ENCODE assay signal across 11 cellular contexts in the genomic region with DNA sequence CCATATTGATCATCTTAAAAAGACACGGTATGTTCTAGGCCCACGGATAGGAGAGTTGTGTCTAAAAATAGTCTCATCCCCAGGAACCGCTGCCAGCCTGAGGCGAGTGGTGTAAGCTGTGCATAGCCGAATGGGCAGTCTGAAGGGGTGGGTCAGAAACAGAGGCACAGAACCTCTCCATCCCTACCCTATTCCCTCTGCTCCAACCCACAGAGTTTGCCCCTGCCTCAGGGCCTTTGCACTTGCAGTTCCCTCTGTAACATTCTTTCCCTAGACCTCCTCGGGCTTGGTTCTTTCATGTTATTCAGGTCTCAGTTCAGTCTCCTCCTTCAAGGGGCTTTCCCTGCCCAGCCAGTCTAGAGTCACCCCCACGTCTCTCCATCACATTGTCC. TPM values are rescaled to one million over a fixed set of nuclear protein-coding genes. Genes with fewer than 3 reads are reported as not detected.
"Had no signal": no experiment of that assay in that cellular context is flagged by ENCODE, and none has a peak within 500 bp of the region (broad histone marks: within the 10 kb centered on the region; RNA-seq: fewer than 3 reads in every experiment).

No MANE protein-coding gene starts in this region.

- H3K27ac Mint-ChIP-seq: activated naive CD4-positive, alpha-beta T cell treated with anti-CD3 and anti-CD28 coated beads, Interleukin-2, amount 10 ng/mL, durations not matched to agents 7 days and 5 days; activated T-helper 1 cell treated with anti-CD3 and anti-CD28 coated beads, Interleukin-12 subunit alpha, Interleukin-12 subunit beta, Interleukin-2, Interleukin-4 antibody, amounts not matched to agents 30 ng/mL and 10 ng/mL and 1 ng/mL, durations not matched to agents 14 hours and 24 hours and 36 hours; natural killer cell had no signal

- ATAC-seq: gastroesophageal sphincter, natural killer cell had no signal

- H3K9me3 Mint-ChIP-seq: activated naive CD4-positive, alpha-beta T cell treated with anti-CD3 and anti-CD28 coated beads, Interleukin-2, amount 10 ng/mL, durations not matched to agents 7 days and 5 days; activated T-helper 1 cell treated with anti-CD3 and anti-CD28 coated beads, Interleukin-12 subunit alpha, Interleukin-12 subunit beta, Interleukin-2, Interleukin-4 antibody, amounts not matched to agents 30 ng/mL and 10 ng/mL and 1 ng/mL, durations not matched to agents 14 hours and 24 hours and 36 hours; natural killer cell had no signal

- DNase-seq: activated CD4-positive, alpha-beta T cell treated with anti-CD3 and anti-CD28 coated beads, Interleukin-2, amount 50 U/mL, for 4 hours; central memory CD4-positive, alpha-beta T cell; effector memory CD4-positive, alpha-beta T cell; hippocampal formation; mammary epithelial cell; natural killer cell; stimulated activated CD4-positive, alpha-beta T cell treated with anti-CD3 and anti-CD28 coated beads, Interleukin-4, amount 100 ng/mL, for 4 hours; T-helper 9 cell had no signal

- H3K36me3 Mint-ChIP-seq: activated naive CD4-positive, alpha-beta T cell treated with anti-CD3 and anti-CD28 coated beads, Interleukin-2, amount 10 ng/mL, durations not matched to agents 7 days and 5 days; natural killer cell had no signal

- H3K4me3 Mint-ChIP-seq: activated naive CD4-positive, alpha-beta T cell treated with anti-CD3 and anti-CD28 coated beads, Interleukin-2, amount 10 ng/mL, durations not matched to agents 7 days and 5 days; activated T-helper 1 cell treated with anti-CD3 and anti-CD28 coated beads, Interleukin-12 subunit alpha, Interleukin-12 subunit beta, Interleukin-2, Interleukin-4 antibody, amounts not matched to agents 30 ng/mL and 10 ng/mL and 1 ng/mL, durations not matched to agents 14 hours and 24 hours and 36 hours; natural killer cell had no signal

RNA-seq across cellular contexts. Expression of gene SCN5A, which starts 4.8 kb away (rescaled TPM):
- total RNA-seq: activated T-helper 1 cell treated with anti-CD3 and anti-CD28 coated beads, Interleukin-12 subunit alpha, Interleukin-12 subunit beta, Interleukin-2, Interleukin-4 antibody, amounts not matched to agents 30 ng/mL and 10 ng/mL and 1 ng/mL, durations not matched to agents 14 hours and 24 hours and 36 hours; mammary epithelial cell had no signal
